ENCODE assay signal across 1 cellular context in genomic region chr16:50500171-50500874, GRCh38.
TF ChIP-seq lines count a peak whose summit lies in the region.

No MANE protein-coding gene starts in this region.

TF ChIP-seq in HepG2, 621 proteins besides CTCF, POLR2A, EP300 and RAD21 (continued from another document):
- TF ChIP-seq ZNF460 (CRISPR knock-in tag; IDR thresholded peaks at IDR 0.05; ENCODE audit: borderline replicate concordance): peak; percentile 69
- TF ChIP-seq GATAD2A (CRISPR knock-in tag; IDR thresholded peaks at IDR 0.05): 0 out of 2 replicates have a peak, but pooled peaks have one; percentile 14
- TF ChIP-seq ZNF30 (CRISPR knock-in tag; IDR thresholded peaks at IDR 0.05): no peak
- TF ChIP-seq ZNF121 (CRISPR knock-in tag; IDR thresholded peaks at IDR 0.05): peak; percentile 47; the same call in 1 of the 2 replicates
- peak; percentile 35; the same call in 1 of the 2 replicates for TF ChIP-seq CEBPG (CRISPR knock-in tag; IDR thresholded peaks at IDR 0.05)
